8 cellular contexts compared by ENCODE assay signal in genomic region chr12:50111693-50112455, GRCh38. TPM values are rescaled to one million over a fixed set of nuclear protein-coding genes. Genes with fewer than 3 reads are reported as not detected.
DNase-seq lines count a peak whose midpoint lies in the region; ATAC-seq and TF ChIP-seq lines count a peak whose summit lies in the region.

TSS of gene COX14 (plus strand) at chr12:50112236. CDS start at chr12:50120044, 7,808 bp downstream.

- peak within 1 kb of the TSS; percentile 74 for H3K4me3 ChIP-seq in GM12865 (ENCODE audit: low read depth, low read length)
- peak within 1 kb of the TSS; percentile 95 for H3K4me3 ChIP-seq in parathyroid adenoma (ENCODE audit: low read depth, low read length)
- peak within 1 kb of the TSS; percentile 67 to 93 (median 80) for H3K4me3 ChIP-seq in transverse colon

- DNase-seq in GM12865 (ENCODE audit: low read depth): peak; percentile 100
- DNase-seq in NCI-H128 (lab: John Stamatoyannopoulos, UW; ENCODE audit: unreplicated experiment): peak; percentile 100
- DNase-seq in SW 1271 (lab: John Stamatoyannopoulos, UW): peak; percentile 99 to 100
- DNase-seq in activated naive CD8-positive, alpha-beta T cell treated with anti-CD3 and anti-CD28 coated beads, Interleukin-2, amount 50 U/mL, for 24 hours: peak; percentile 99
- peak; percentile 99 for DNase-seq in Right ventricle myocardium superior
- peak; percentile 99 for DNase-seq in transverse colon

- peaks cover 20% of the 10 kb centered on the region for H3K36me3 Mint-ChIP-seq in activated naive CD8-positive, alpha-beta T cell treated with anti-CD3 and anti-CD28 coated beads, Interleukin-2, amount 50 U/mL, for 24 hours (ENCODE audit: low read depth)

- H3K4me1 ChIP-seq in parathyroid adenoma: peaks cover 47% of the 10 kb centered on the region
- H3K4me1 ChIP-seq in transverse colon: peaks cover 34 to 48% (median 40%) of the 10 kb centered on the region in 4 donors

- intact Hi-C loops in Right ventricle myocardium superior (cut with DNase I): no loop called here
- intact Hi-C loops in transverse colon (cut with DNase I; ENCODE audit: low total_unique reads): no loop called here

- in situ Hi-C loops in transverse colon (cut with MboI; ENCODE audit: low pct_ligation_motif_present in 1 of 4, low pct_unique_long_range_greater_than_20kb in 1 of 4, low sequenced_read_pairs in 3 of 4): loop anchor here in 1 of 4 donors (10.0 kb wide), 1 partner anchor 53 kb away; the partner anchor contains the start of gene CERS5

- H3K27ac Mint-ChIP-seq in activated naive CD8-positive, alpha-beta T cell treated with anti-CD3 and anti-CD28 coated beads, Interleukin-2, amount 50 U/mL, for 24 hours: peak within 1 kb of the TSS; percentile 99

- H3K36me3 ChIP-seq in parathyroid adenoma (ENCODE audit: control insufficient read depth, insufficient read depth, low read length): no peaks in the 10 kb centered on the region
- no peaks in the 10 kb centered on the region for H3K36me3 ChIP-seq in transverse colon

- no peaks in the 10 kb centered on the region for H3K9me3 ChIP-seq in parathyroid adenoma (ENCODE audit: control insufficient read depth, low read length)
- no peaks in the 10 kb centered on the region for H3K9me3 ChIP-seq in transverse colon

- peak within 1 kb of the TSS; percentile 85 for H2AFZ ChIP-seq in parathyroid adenoma

- no peaks in the 10 kb centered on the region for H3K9me3 Mint-ChIP-seq in activated naive CD8-positive, alpha-beta T cell treated with anti-CD3 and anti-CD28 coated beads, Interleukin-2, amount 50 U/mL, for 24 hours

- H3K27me3 Mint-ChIP-seq in activated naive CD8-positive, alpha-beta T cell treated with anti-CD3 and anti-CD28 coated beads, Interleukin-2, amount 50 U/mL, for 24 hours: no peaks in the 10 kb centered on the region

- TF ChIP-seq EP300 in transverse colon (IDR thresholded peaks at IDR 0.05; ENCODE audit: low read depth): peak; percentile 76

- peak within 1 kb of the TSS; percentile 100 for H3K4me3 Mint-ChIP-seq in activated naive CD8-positive, alpha-beta T cell treated with anti-CD3 and anti-CD28 coated beads, Interleukin-2, amount 50 U/mL, for 24 hours

- H3K27me3 ChIP-seq in parathyroid adenoma (ENCODE audit: control insufficient read depth, insufficient read depth, low read length) (no peaks in the 10 kb centered on the region), transverse colon (no peaks in the 10 kb centered on the region)

- TF ChIP-seq POLR2A in transverse colon (IDR thresholded peaks at IDR 0.05): peak; percentile 98

- H3K4me2 ChIP-seq in parathyroid adenoma (ENCODE audit: low read length): peak within 1 kb of the TSS; percentile 77

- H3K4me1 Mint-ChIP-seq in activated naive CD8-positive, alpha-beta T cell treated with anti-CD3 and anti-CD28 coated beads, Interleukin-2, amount 50 U/mL, for 24 hours: peaks cover 53% of the 10 kb centered on the region

- WGBS in transverse colon (ENCODE audit: low coverage in 1 of 2), 2 donors: 0% methylated on average over 34 of the region's 59 CpGs; no CpG with 5 or more reads in 1 of the 2 donors

- peaks cover 31% of the 10 kb centered on the region for H3K79me2 ChIP-seq in parathyroid adenoma

- peak within 1 kb of the TSS; percentile 83 for H3K9ac ChIP-seq in parathyroid adenoma

- peak within 1 kb of the TSS; percentile 99 for H3K27ac ChIP-seq in parathyroid adenoma
- H3K27ac ChIP-seq in transverse colon: peak within 1 kb of the TSS; percentile 95 to 100 (median 98)

- TF ChIP-seq CTCF in GM12865 (IDR thresholded peaks at IDR 0.05; ENCODE audit: insufficient read depth, low read depth, low read length, missing control alignments) (peak; percentile 95), parathyroid adenoma (IDR thresholded peaks at IDR 0.05) (peak; percentile 98), transverse colon (IDR thresholded peaks at IDR 0.05) (peak; percentile 86 to 95 (median 89))

- peak; percentile 77 for ATAC-seq in HG02678 (IDR thresholded peaks at IDR 0.05; ENCODE audit: unreplicated experiment)
- ATAC-seq in activated naive CD8-positive, alpha-beta T cell treated with anti-CD3 and anti-CD28 coated beads, Interleukin-2, amount 50 U/mL, for 24 hours: peak; percentile 91
- peak; percentile 87 for ATAC-seq in Right ventricle myocardium superior (ENCODE audit: poor library complexity)

RNA-seq across cellular contexts. Expression of gene COX14, which starts in this region (rescaled TPM):
- 243 TPM for total RNA-seq in Right ventricle myocardium superior
- total RNA-seq in transverse colon: 100 to 1,000 TPM in 1 of 4 donors, 10 to 100 TPM in 3; 22.1 to 107 (median 62.0) TPM

Comparison
In these comparisons a context has a peak if more than half of its experiments do, and no peak if none do; other contexts are left out.
1. Peak in every context shown above with its lines: DNase-seq, ATAC-seq, H3K4me3 ChIP-seq and H3K27ac ChIP-seq.